Comparison of ENCODE assay signal across 9 cellular contexts in the genomic region with DNA sequence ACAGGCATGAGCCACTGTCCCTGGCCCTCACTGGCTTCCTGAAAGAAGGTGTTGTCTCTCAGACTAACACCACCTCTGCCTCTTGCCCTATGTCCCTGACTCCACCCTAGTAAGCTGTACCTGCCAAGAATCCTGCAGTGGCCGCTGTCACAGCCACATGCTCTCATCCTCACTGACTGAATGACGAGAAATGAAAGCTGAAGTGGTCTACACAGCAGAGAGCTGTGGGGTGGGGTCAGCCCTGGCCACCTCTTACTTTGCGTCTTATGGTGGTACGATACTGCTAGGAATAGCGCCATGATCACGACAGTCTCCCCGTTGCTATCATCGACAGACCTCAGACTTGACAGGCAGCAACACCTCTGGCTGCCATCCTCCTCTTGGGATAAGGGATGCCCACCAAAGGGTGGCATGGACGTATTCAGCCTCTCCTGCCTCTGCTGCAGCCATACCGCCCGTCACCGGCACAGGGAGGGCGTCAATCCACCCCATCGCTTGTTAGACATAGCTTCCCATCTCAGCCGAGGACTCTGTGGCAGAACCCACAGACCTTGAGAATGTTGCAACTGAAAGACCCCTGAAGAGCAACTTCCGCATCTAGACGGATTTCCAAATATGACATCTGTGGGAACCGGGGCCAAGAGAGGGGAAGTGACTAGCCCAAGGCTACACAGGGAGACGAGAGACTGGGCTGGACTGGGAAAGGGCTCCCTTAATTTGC. TPM values are rescaled to one million over a fixed set of nuclear protein-coding genes. Genes with fewer than 3 reads are reported as not detected.
DNase-seq lines count a peak whose midpoint lies in the region; ATAC-seq and TF ChIP-seq lines count a peak whose summit lies in the region.
"Had no signal": no experiment of that assay in that cellular context is flagged by ENCODE, and none has a peak within 500 bp of the region (broad histone marks: within the 10 kb centered on the region; RNA-seq: fewer than 3 reads in every experiment).

No MANE protein-coding gene starts in this region.

- H3F3A ChIP-seq in GM23248 (ENCODE audit: insufficient read depth): no peaks in the 10 kb centered on the region; the same call in 1 of the 2 replicates

- 0 out of 2 replicates have a peak overlapping the region, but pooled peaks have one; percentile 52 for H2AFZ ChIP-seq in GM23248

- H3K27ac ChIP-seq in GM23248 (no peak overlapping the region), duodenal mucosa (ENCODE audit: low read depth, low read length) (no peak overlapping the region), spleen (peak overlapping the region; percentile 63 to 97 (median 91))

- in situ Hi-C loops in GM23248 (cut with MboI): no loop called here

- no peaks in the 10 kb centered on the region for H4K20me1 ChIP-seq in GM23248 (ENCODE audit: insufficient read depth)

- H3K36me3 ChIP-seq in GM23248 (ENCODE audit: low read depth): no peaks in the 10 kb centered on the region
- no peaks in the 10 kb centered on the region for H3K36me3 ChIP-seq in duodenal mucosa (ENCODE audit: control insufficient read depth in 1 of 2, insufficient read depth in 2 of 2, low read length in 2 of 2)
- peaks cover 0 to 12% (median 0%) of the 10 kb centered on the region in 6 donors for H3K36me3 ChIP-seq in spleen

- H3K9me2 ChIP-seq in GM23248 (ENCODE audit: insufficient read depth): no peaks in the 10 kb centered on the region

- H3K4me1 ChIP-seq in GM23248 (ENCODE audit: insufficient read depth) (peaks cover 10% of the 10 kb centered on the region), duodenal mucosa (ENCODE audit: control insufficient read depth in 1 of 2, insufficient read depth in 2 of 2, low read length in 2 of 2) (peaks cover 10 to 23% of the 10 kb centered on the region in 2 donors), spleen (peaks cover 39 to 99% (median 74%) of the 10 kb centered on the region in 6 donors)

- no peaks in the 10 kb centered on the region for H3K27me3 ChIP-seq in GM23248 (replicated peaks; ENCODE audit: insufficient read depth)
- peaks cover 0 to 4% of the 10 kb centered on the region in 2 donors for H3K27me3 ChIP-seq in duodenal mucosa (ENCODE audit: control insufficient read depth in 1 of 2, insufficient read depth in 2 of 2, low read length in 2 of 2)
- H3K27me3 ChIP-seq in spleen (replicated peaks in 1 of 7): no peaks in the 10 kb centered on the region

- no peaks in the 10 kb centered on the region for H3K79me2 ChIP-seq in GM23248 (ENCODE audit: insufficient read depth)

- ATAC-seq in GM18502 (IDR thresholded peaks at IDR 0.05; ENCODE audit: poor library complexity, unreplicated experiment) (no peak), HG02870 (IDR thresholded peaks at IDR 0.05; ENCODE audit: unreplicated experiment) (no peak), HG02852 (IDR thresholded peaks at IDR 0.05; ENCODE audit: unreplicated experiment) (no peak)

- H3K4me2 ChIP-seq in GM23248 (ENCODE audit: unreplicated experiment): no peak overlapping the region

- no peaks in the 10 kb centered on the region for H3K9me3 ChIP-seq in GM23248 (ENCODE audit: low read depth)
- H3K9me3 ChIP-seq in duodenal mucosa (ENCODE audit: control insufficient read depth in 1 of 2, low read length in 2 of 2): no peaks in the 10 kb centered on the region
- H3K9me3 ChIP-seq in spleen: no peaks in the 10 kb centered on the region

- intact Hi-C loops in spleen (cut with DNase I; ENCODE audit: low total_unique reads): no loop called here

- TF ChIP-seq CTCF in spleen (IDR thresholded peaks at IDR 0.05 in 8 of 11, conservative IDR thresholded peaks at IDR 0.05 in 3 of 11): peak in 1 of 11 experiments; percentile 10

- WGBS in GM23248 (ENCODE audit: low coverage in 1 of 2, low lambda C conversion rate in 2 of 2, missing lambda C conversion rate in 2 of 2), 2 experiments: 39 to 49% methylated on average over 19 of the region's 19 CpGs
- 14 to 24% (median 18%) methylated on average over 15 to 19 of the region's 19 CpGs for WGBS in spleen, 5 donors

- H3K9ac ChIP-seq in GM23248: no peak overlapping the region
- peak overlapping the region; percentile 59 to 79 for H3K9ac ChIP-seq in duodenal mucosa (ENCODE audit: low read depth in 1 of 2, low read length in 2 of 2)

- H3K4me3 ChIP-seq in GM23248: no peak overlapping the region
- H3K4me3 ChIP-seq in duodenal mucosa (ENCODE audit: low read depth in 1 of 2, low read length in 2 of 2): peak overlapping the region; percentile 49 to 83
- H3K4me3 ChIP-seq in spleen: peak overlapping the region; percentile 47 to 74 (median 58)

- TF ChIP-seq POLR2A in spleen (IDR thresholded peaks at IDR 0.05): no peak

- DNase-seq in GM23248: no peak
- peak; percentile 38 for DNase-seq in SKM-1 (lab: John Stamatoyannopoulos, UW; ENCODE audit: unreplicated experiment)
- no peak for DNase-seq in spleen
- no peak for DNase-seq in A172 (ENCODE audit: low spot score)

RNA-seq across cellular contexts. Expression of gene MYO1F, which starts 0.8 kb away (rescaled TPM):
- 0.54 and 9.0 TPM in 2 replicates for total RNA-seq in GM23248 (2014; rRNA removed; shearing (Covaris generic))
- 1.1 and 1.6 TPM in 2 replicates for polyA plus RNA-seq in GM23248 (2016; fragmentation: Nextera tagmentation; extraction: Ambion mirVana)
- 100 to 1,000 TPM; 167 to 423 (median 234) TPM for total RNA-seq in spleen
- 10 to 100 TPM; 22.1 to 88.8 (median 55.0) TPM for polyA plus RNA-seq in spleen
- 0.02 TPM in 1 of 2 replicates, not detected in the other for total RNA-seq in A172 (2014; rRNA removed; shearing (Covaris generic))

RNA-seq across cellular contexts. Expression of gene ADAMTS10, which starts 34.1 kb away (rescaled TPM):
- total RNA-seq in GM23248 (2014; rRNA removed; shearing (Covaris generic)): 12.2 and 12.9 TPM in 2 replicates
- 3.5 and 4.3 TPM in 2 replicates for polyA plus RNA-seq in GM23248 (2016; fragmentation: Nextera tagmentation; extraction: Ambion mirVana)
- 10 to 100 TPM in 6 of 7 donors, 1 to 10 TPM in 1; 9.2 to 33.8 (median 20.2) TPM for total RNA-seq in spleen
- polyA plus RNA-seq in spleen: 10 to 100 TPM in 2 of 3 donors, 1 to 10 TPM in 1; 7.8 to 22.4 (median 10.5) TPM
- total RNA-seq in A172 (2014; rRNA removed; shearing (Covaris generic)): 7.7 and 8.1 TPM in 2 replicates
- total RNA-seq: RPMI7951 had no signal

RNA-seq across cellular contexts. Expression of gene NFILZ, which starts 54.0 kb away (rescaled TPM):
- total RNA-seq in GM23248 (2014; rRNA removed; shearing (Covaris generic)): not detected in 2 replicates
- polyA plus RNA-seq in GM23248 (2016; fragmentation: Nextera tagmentation; extraction: Ambion mirVana) (not detected in 2 replicates), spleen (not detected)
- total RNA-seq in spleen: not detected
- not detected in 2 replicates for total RNA-seq in A172 (2014; rRNA removed; shearing (Covaris generic))
- total RNA-seq: RPMI7951 had no signal

Comparison
In these comparisons a context has a peak if more than half of its experiments do, and no peak if none do; other contexts are left out.
1. H3K27ac ChIP-seq: peak in spleen (8 of 8); none in GM23248 (single experiment) and duodenal mucosa (single experiment).
2. RNA of gene MYO1F, which starts 0.8 kb away (total RNA-seq): 167 to 423 TPM in spleen; 0.54 to 9.0 TPM in GM23248 and 0.02 TPM in A172; every median in the first group is over 10 times any median in the second.